1 cellular context compared by ENCODE assay signal in the genomic region with DNA sequence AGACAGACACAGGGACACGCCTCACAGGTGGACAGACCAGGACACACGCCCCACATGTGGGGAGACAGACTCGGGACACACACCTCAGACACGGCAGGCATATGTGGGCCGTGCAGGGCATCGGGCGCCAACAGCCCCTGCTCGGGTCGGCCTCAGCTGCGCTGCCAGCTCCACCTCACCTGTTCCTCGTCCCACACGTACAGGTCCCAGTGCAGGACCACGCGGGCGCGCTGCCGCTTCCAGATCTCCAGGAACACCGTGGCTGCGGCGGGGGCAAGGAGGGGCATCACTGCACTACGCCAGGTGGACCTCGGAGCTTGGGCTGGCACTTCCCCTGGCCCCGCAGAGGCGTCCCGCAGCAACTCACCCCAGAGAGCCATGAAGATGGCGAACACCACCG.
A peak's percentile ranks its signal among the peaks of the same experiment; 100 is the strongest.
TF ChIP-seq lines count a peak whose summit lies in the region.

No MANE protein-coding gene starts in this region.

TF ChIP-seq in K562, 482 proteins besides CTCF, POLR2A, EP300 and RAD21:
- TF ChIP-seq POLR2G (IDR thresholded peaks at IDR 0.05; ENCODE audit: low read depth, low read length) = 0 out of 2 replicates have a peak, but pooled peaks have one; percentile 45
- no peak for TF ChIP-seq ZNF740 (CRISPR knock-in tag; IDR thresholded peaks at IDR 0.05)
- no peak for TF ChIP-seq ZNF740 (tag; IDR thresholded peaks at IDR 0.05)
